Comparison of ENCODE assay signal across 8 cellular contexts in genomic region chr19:5904302-5905071, GRCh38. TPM values are rescaled to one million over a fixed set of nuclear protein-coding genes. Genes with fewer than 3 reads are reported as not detected.
A peak's percentile ranks its signal among the peaks of the same experiment; 100 is the strongest.
DNase-seq lines count a peak whose midpoint lies in the region; ATAC-seq, FAIRE-seq and TF ChIP-seq lines count a peak whose summit lies in the region.

Gene VMAC (plus strand): TSS chr19:5904872. CDS start chr19:5904891, 19 bp downstream.

- FAIRE-seq in GM12892 (lab: Jason Lieb, UNC): no peak

- DNase-seq in GM12892 (ENCODE audit: insufficient read length): peak; percentile 96
- peak; percentile 100 for DNase-seq in NCI-H1436 (lab: John Stamatoyannopoulos, UW)
- DNase-seq in SW480 (ENCODE audit: low spot score): peak; percentile 99
- DNase-seq in adrenal gland: peak; percentile 100
- peak; percentile 100 for DNase-seq in heart left ventricle
- peak; percentile 100 for DNase-seq in trophoblast cell
- DNase-seq in transverse colon: peak; percentile 100

- H3K23ac ChIP-seq in trophoblast cell (ENCODE audit: low read length): no peak within 1 kb of the TSS

- peak; percentile 72; the same call in 1 of the 2 replicates for TF ChIP-seq POLR2A in GM12892 (IDR thresholded peaks at IDR 0.05; ENCODE audit: low read depth, low read length)
- peak; percentile 65 to 80 for TF ChIP-seq POLR2A in adrenal gland (IDR thresholded peaks at IDR 0.05)
- TF ChIP-seq POLR2A in heart left ventricle (IDR thresholded peaks at IDR 0.05): peak in 1 of 2 donors; percentile 70
- peak; percentile 66 for TF ChIP-seq POLR2A in transverse colon (IDR thresholded peaks at IDR 0.05)

- H4K12ac ChIP-seq in trophoblast cell (ENCODE audit: low read depth, low read length): no peak within 1 kb of the TSS

- H3K9me3 ChIP-seq in adrenal gland (replicated peaks in 1 of 3): no peaks in the 10 kb centered on the region
- no peaks in the 10 kb centered on the region for H3K9me3 ChIP-seq in heart left ventricle
- H3K9me3 ChIP-seq in trophoblast cell (ENCODE audit: insufficient read depth, low read depth, low read length): no peaks in the 10 kb centered on the region
- no peaks in the 10 kb centered on the region for H3K9me3 ChIP-seq in transverse colon

- WGBS in adrenal gland, 4 donors: 0% methylated on average over 15 to 64 of the region's 64 CpGs
- WGBS in heart left ventricle, 4 donors: 0 to 1% (median 0%) methylated on average over 42 to 64 of the region's 64 CpGs
- WGBS in trophoblast cell (ENCODE audit: extremely low coverage, insufficient coverage, insufficient read length): no CpG with 5 or more reads among the region's 64 CpGs
- WGBS in transverse colon (ENCODE audit: low coverage in 1 of 2), 2 donors: 0% methylated on average over 38 of the region's 64 CpGs; no CpG with 5 or more reads in 1 of the 2 donors

- H2BK5ac ChIP-seq in trophoblast cell (ENCODE audit: low read depth, low read length, poor library complexity): peak within 1 kb of the TSS; percentile 54

- H2AK5ac ChIP-seq in trophoblast cell (ENCODE audit: low read length): no peak within 1 kb of the TSS

- H3K36me3 ChIP-seq in adrenal gland (replicated peaks in 1 of 2): peaks cover 0 to 7% of the 10 kb centered on the region in 2 donors
- H3K36me3 ChIP-seq in heart left ventricle: peaks cover 0 to 23% (median 16%) of the 10 kb centered on the region in 9 donors
- peaks cover 9 to 12% of the 10 kb centered on the region in 2 experiments for H3K36me3 ChIP-seq in trophoblast cell (ENCODE audit: control insufficient read depth in 1 of 2, insufficient read depth in 2 of 2, low read length in 2 of 2)
- no peaks in the 10 kb centered on the region for H3K36me3 ChIP-seq in transverse colon

- H3K4me3 ChIP-seq in adrenal gland (peak within 1 kb of the TSS; percentile 1 to 100 (median 97)), heart left ventricle (peak within 1 kb of the TSS; percentile 61 to 98 (median 86)), trophoblast cell (ENCODE audit: low read depth, low read length) (peak within 1 kb of the TSS; percentile 97), transverse colon (peak within 1 kb of the TSS; percentile 52 to 86 (median 82))

- no peak within 1 kb of the TSS for H2BK120ac ChIP-seq in trophoblast cell (ENCODE audit: insufficient read depth, low read length, poor library complexity)

- intact Hi-C loops in adrenal gland (cut with DNase I): no loop called here
- intact Hi-C loops in heart left ventricle (cut with DNase I): loop anchor here in 4 of 10 donors (1.0 to 10.0 kb wide), 6 partner anchors 50 to 470 kb away; partner anchors contain the start of genes RANBP3 (in 3 of the 4), ALKBH7 (in 1 of the 4), PSPN (in 1 of the 4) and RPL36 (in 1 of the 4)
- intact Hi-C loops in transverse colon (cut with DNase I; ENCODE audit: low total_unique reads): no loop called here

- peaks cover 16% of the 10 kb centered on the region for H3K79me2 ChIP-seq in trophoblast cell (ENCODE audit: control insufficient read depth, insufficient read depth, low read length, poor library complexity)

- no peak within 1 kb of the TSS for H2BK12ac ChIP-seq in trophoblast cell (ENCODE audit: low read length)

- peak within 1 kb of the TSS; percentile 94 for H3K4me2 ChIP-seq in trophoblast cell (ENCODE audit: low read length)

- peak within 1 kb of the TSS; percentile 27 for H4K91ac ChIP-seq in trophoblast cell (ENCODE audit: low read depth, low read length)

- peak within 1 kb of the TSS; percentile 56 for H4K8ac ChIP-seq in trophoblast cell (ENCODE audit: low read depth, low read length)

- peak within 1 kb of the TSS; percentile 24 for H3K18ac ChIP-seq in trophoblast cell (ENCODE audit: low read length)

- peak within 1 kb of the TSS; percentile 0 for H3K14ac ChIP-seq in trophoblast cell (ENCODE audit: low read length)

- H3K27ac ChIP-seq in adrenal gland: peak within 1 kb of the TSS; percentile 76 to 98 (median 92)
- H3K27ac ChIP-seq in heart left ventricle: peak within 1 kb of the TSS; percentile 57 to 95 (median 91)
- H3K27ac ChIP-seq in trophoblast cell (ENCODE audit: low read depth, low read length): peak within 1 kb of the TSS; percentile 63
- peak within 1 kb of the TSS; percentile 84 to 93 (median 88) for H3K27ac ChIP-seq in transverse colon

- no peak within 1 kb of the TSS for H3K4ac ChIP-seq in trophoblast cell (ENCODE audit: low read depth, low read length)

- TF ChIP-seq CTCF in adrenal gland (IDR thresholded peaks at IDR 0.05) (no peak), heart left ventricle (IDR thresholded peaks at IDR 0.05) (no peak), transverse colon (IDR thresholded peaks at IDR 0.05) (peak in 1 of 5 experiments; percentile 15)

- peaks cover 16% of the 10 kb centered on the region for H3K79me1 ChIP-seq in trophoblast cell (ENCODE audit: low read length)

- in situ Hi-C loops in transverse colon (cut with MboI; ENCODE audit: low pct_ligation_motif_present in 1 of 4, low pct_unique_long_range_greater_than_20kb in 1 of 4, low sequenced_read_pairs in 3 of 4): no loop called here

- peak within 1 kb of the TSS; percentile 55 for H3K9ac ChIP-seq in trophoblast cell (ENCODE audit: low read length)

- no peaks in the 10 kb centered on the region for H3K27me3 ChIP-seq in adrenal gland
- no peaks in the 10 kb centered on the region for H3K27me3 ChIP-seq in heart left ventricle
- H3K27me3 ChIP-seq in trophoblast cell (ENCODE audit: insufficient read depth, low read length): no peaks in the 10 kb centered on the region
- no peaks in the 10 kb centered on the region for H3K27me3 ChIP-seq in transverse colon

- ATAC-seq in HG02840 (IDR thresholded peaks at IDR 0.05; ENCODE audit: low FRiP score, unreplicated experiment) (peak; percentile 78), heart left ventricle (peak; percentile 84 to 91 (median 90))

- H3K4me1 ChIP-seq in adrenal gland (replicated peaks in 1 of 2) (peaks cover 16 to 38% of the 10 kb centered on the region in 2 donors), heart left ventricle (peaks cover 4 to 38% (median 23%) of the 10 kb centered on the region in 12 donors), trophoblast cell (ENCODE audit: control insufficient read depth in 1 of 2, insufficient read depth in 2 of 2, low read length in 2 of 2) (peaks cover 14 to 15% of the 10 kb centered on the region in 2 experiments), transverse colon (peaks cover 11 to 21% (median 21%) of the 10 kb centered on the region in 4 donors)

- H2AFZ ChIP-seq in trophoblast cell (ENCODE audit: insufficient read depth, low read length, poor library complexity): peak within 1 kb of the TSS; percentile 42

- TF ChIP-seq EP300 in transverse colon (IDR thresholded peaks at IDR 0.05; ENCODE audit: low read depth): no peak

RNA-seq across cellular contexts. Expression of gene VMAC, which starts in this region (rescaled TPM):
- polyA plus RNA-seq in GM12892 (2012; ENCODE audit: missing spikeins): 1.9 TPM
- total RNA-seq in adrenal gland (10 to 100 TPM in 3 of 8 donors, 1 to 10 TPM in 5; 5.0 to 14.4 (median 8.8) TPM), heart left ventricle (1 to 10 TPM; 1.7 to 3.9 (median 2.3) TPM), transverse colon (10 to 100 TPM in 2 of 4 donors, 1 to 10 TPM in 2; 8.9 to 59.5 (median 18.4) TPM)
- polyA plus RNA-seq in adrenal gland (10 to 100 TPM in 1 of 3 donors, 1 to 10 TPM in 2; 3.5 to 15.6 (median 4.8) TPM), heart left ventricle (1 to 10 TPM; 1.3 to 3.8 TPM)
- polyA plus RNA-seq in trophoblast cell (2013): 3.1 and 3.2 TPM in 2 replicates

Comparison
In these comparisons a context has a peak if more than half of its experiments do, and no peak if none do; other contexts are left out.
1. Peak in every context shown above with its lines: DNase-seq, ATAC-seq, H3K4me3 ChIP-seq and H3K27ac ChIP-seq.